In genomic region chr4:165402375-165402774, GRCh38 we compare ENCODE assay signal across 17 cellular contexts. TPM values are rescaled to one million over a fixed set of nuclear protein-coding genes. Genes with fewer than 3 reads are reported as not detected.
DNase-seq lines count a peak whose midpoint lies in the region; ATAC-seq, FAIRE-seq and TF ChIP-seq lines count a peak whose summit lies in the region.
"Had no signal": no experiment of that assay in that cellular context is flagged by ENCODE, and none has a peak within 500 bp of the region (broad histone marks: within the 10 kb centered on the region; RNA-seq: fewer than 3 reads in every experiment).

No MANE protein-coding gene starts in this region.

- no peaks in the 10 kb centered on the region for H3K9me1 ChIP-seq in K562 (ENCODE audit: control insufficient read depth, insufficient read depth, low read length)

- H3K4me1 ChIP-seq in HUES6 (ENCODE audit: control insufficient read depth, insufficient read depth, low read length) (no peaks in the 10 kb centered on the region; the same call in 1 of the 2 replicates), K562 (replicated peaks in 1 of 2; ENCODE audit: control insufficient read depth in 2 of 2, insufficient read depth in 2 of 2, low read length in 2 of 2) (no peaks in the 10 kb centered on the region), mesendoderm (ENCODE audit: control insufficient read depth, low read depth, low read length) (no peaks in the 10 kb centered on the region), OCI-LY7 (ENCODE audit: insufficient read depth, low read length, poor library complexity, severe bottlenecking) (no peaks in the 10 kb centered on the region), GM23248 (ENCODE audit: insufficient read depth) (no peaks in the 10 kb centered on the region), colonic mucosa (no peaks in the 10 kb centered on the region)
- H3K4me1 ChIP-seq: BE2C had no signal

- CTCF ChIA-PET in K562 (lab: Yijun Ruan, JAX; ENCODE audit: low intra/inter-chr PET ratio) (no interaction called here), OCI-LY7 (lab: Charles Lee; ENCODE audit: unreplicated experiment) (no interaction called here)

- H3K9ac ChIP-seq in HUES6 (ENCODE audit: low read length), result peak overlapping the region; percentile 4
- no peak overlapping the region for H3K9ac ChIP-seq in K562 (ENCODE audit: insufficient read depth in 1 of 2, low read depth in 2 of 2, low read length in 2 of 2)
- H3K9ac ChIP-seq in mesendoderm (ENCODE audit: low read length), result no peak overlapping the region
- no peak overlapping the region for H3K9ac ChIP-seq in GM23248
- H3K9ac ChIP-seq in colonic mucosa (ENCODE audit: low read depth in 2 of 2, low read length in 2 of 2), result no peak overlapping the region

- no peaks in the 10 kb centered on the region for H3F3A ChIP-seq in GM23248 (ENCODE audit: insufficient read depth)

- DNase-seq in RPMI7951 (ENCODE audit: low read depth) (peak; percentile 10), K562 (ENCODE audit: extremely low read depth in 1 of 4, low spot score in 3 of 4) (peak; percentile 17 to 50 (median 30)), mesendoderm (peak; percentile 73), OCI-LY7 (ENCODE audit: low spot score) (no peak), GM23248 (no peak), colonic mucosa (no peak)
- DNase-seq: BE2C; CD4-positive, alpha-beta memory T cell; EL had no signal

- BruUV-seq in K562 (replicated peaks; lab: Mats Ljungman, UMichigan) (no TSS peak), OCI-LY7 (replicated peaks; lab: Mats Ljungman, UMichigan) (no TSS peak)

- ATAC-seq in K562, result peak; percentile 89
- ATAC-seq: HCT116 had no signal

- no peak overlapping the region for H2BK15ac ChIP-seq in mesendoderm (replicated peaks; ENCODE audit: low read depth)

- no peak overlapping the region for H4K8ac ChIP-seq in mesendoderm (ENCODE audit: low read depth, low read length)

- no peaks in the 10 kb centered on the region for H3K27me3 ChIP-seq in HUES6 (ENCODE audit: control insufficient read depth, insufficient read depth, low read length)
- peaks cover 0 to 4% of the 10 kb centered on the region in 2 experiments; a peak in 3 of 5 replicates for H3K27me3 ChIP-seq in K562 (ENCODE audit: control insufficient read depth in 2 of 2, insufficient read depth in 2 of 2, low read length in 2 of 2)
- no peaks in the 10 kb centered on the region for H3K27me3 ChIP-seq in mesendoderm (ENCODE audit: insufficient read depth, low read length, poor library complexity)
- H3K27me3 ChIP-seq in GM23248 (replicated peaks; ENCODE audit: insufficient read depth), result no peaks in the 10 kb centered on the region
- no peaks in the 10 kb centered on the region for H3K27me3 ChIP-seq in colonic mucosa
- H3K27me3 ChIP-seq: BE2C had no signal

- no peak overlapping the region for H4K5ac ChIP-seq in mesendoderm (ENCODE audit: low read length)

- TF ChIP-seq EP300 in K562 (IDR thresholded peaks at IDR 0.05; ENCODE audit: low read length), result no peak

- H3K79me1 ChIP-seq in mesendoderm (ENCODE audit: low read length), result no peaks in the 10 kb centered on the region

- no peak overlapping the region for H2AK5ac ChIP-seq in mesendoderm (ENCODE audit: low read length)

- no peak for TF ChIP-seq RAD21 in K562 (CRISPR knock-in tag; conservative IDR thresholded peaks at IDR 0.05 in 1 of 2, IDR thresholded peaks at IDR 0.05 in 1 of 2)

- H3K79me2 ChIP-seq in K562 (ENCODE audit: control insufficient read depth, insufficient read depth, low read length) (no peaks in the 10 kb centered on the region), mesendoderm (ENCODE audit: control insufficient read depth, insufficient read depth, low read length) (no peaks in the 10 kb centered on the region), OCI-LY7 (ENCODE audit: insufficient read depth, low read depth, low read length) (no peaks in the 10 kb centered on the region), GM23248 (ENCODE audit: insufficient read depth) (no peaks in the 10 kb centered on the region)

- H2AFZ ChIP-seq in K562 (ENCODE audit: low read depth, low read length) (peak overlapping the region; percentile 27; the same call in 1 of the 2 replicates), OCI-LY7 (ENCODE audit: low read length) (no peak overlapping the region), GM23248 (no peak overlapping the region)

- no peak overlapping the region for H3K4ac ChIP-seq in mesendoderm (ENCODE audit: low read depth, low read length)

- H3K4me3 ChIP-seq in HUES6 (ENCODE audit: low read depth, low read length) (no peak overlapping the region), K562 (no peak overlapping the region), mesendoderm (ENCODE audit: low read length) (no peak overlapping the region), OCI-LY7 (ENCODE audit: low read depth, low read length, poor library complexity, severe bottlenecking) (no peak overlapping the region), GM23248 (no peak overlapping the region), colonic mucosa (no peak overlapping the region)

- intact Hi-C loops in K562 (cut with micrococcal nuclease) (loop anchor here (5.0 kb wide), 1 partner anchor 270 kb away; no protein-coding TSS in a partner anchor), OCI-LY7 (cut with micrococcal nuclease; ENCODE audit: unreplicated experiment) (no loop called here), colonic mucosa (cut with DNase I) (no loop called here)

- H3K9me2 ChIP-seq in OCI-LY7 (ENCODE audit: insufficient read depth, low read length) (no peaks in the 10 kb centered on the region), GM23248 (ENCODE audit: insufficient read depth) (no peaks in the 10 kb centered on the region)

- 7% methylated on average over 9 of the region's 9 CpGs for WGBS in K562 (ENCODE audit: insufficient coverage, low coverage, missing lambda C conversion rate)
- WGBS in mesendoderm (ENCODE audit: extremely low coverage, insufficient coverage, low lambda C conversion rate), result no CpG with 5 or more reads among the region's 9 CpGs
- WGBS in GM23248 (ENCODE audit: low coverage in 1 of 2, low lambda C conversion rate in 2 of 2, missing lambda C conversion rate in 2 of 2), 2 experiments, result 84 to 85% methylated on average over 9 of the region's 9 CpGs

- no peaks in the 10 kb centered on the region for H3K9me3 ChIP-seq in HUES6 (ENCODE audit: control insufficient read depth, insufficient read depth, low read depth, low read length)
- no peaks in the 10 kb centered on the region for H3K9me3 ChIP-seq in K562 (replicated peaks; ENCODE audit: control insufficient read depth, insufficient read depth, low read depth, low read length)
- no peaks in the 10 kb centered on the region for H3K9me3 ChIP-seq in OCI-LY7 (ENCODE audit: low read length)
- H3K9me3 ChIP-seq in GM23248 (ENCODE audit: low read depth), result no peaks in the 10 kb centered on the region
- H3K9me3 ChIP-seq in colonic mucosa, result no peaks in the 10 kb centered on the region
- H3K9me3 ChIP-seq: BE2C had no signal

- no peak overlapping the region for H3K27ac ChIP-seq in HUES6 (ENCODE audit: low read depth, low read length)
- no peak overlapping the region for H3K27ac ChIP-seq in K562 (ENCODE audit: extremely low read depth, low read depth, low read length)
- H3K27ac ChIP-seq in mesendoderm (ENCODE audit: low read depth, low read length), result no peak overlapping the region
- no peak overlapping the region for H3K27ac ChIP-seq in OCI-LY7 (ENCODE audit: low read depth, low read length, poor library complexity, severe bottlenecking)
- H3K27ac ChIP-seq in GM23248, result no peak overlapping the region
- no peak overlapping the region for H3K27ac ChIP-seq in colonic mucosa
- H3K27ac ChIP-seq: C4-2B, HL-60 had no signal

- in situ Hi-C loops in K562 (cut with MboI) (no loop called here), GM23248 (cut with MboI) (no loop called here)

- H3K23ac ChIP-seq in mesendoderm (ENCODE audit: low read length), result no peak overlapping the region

- no peak for TF ChIP-seq POLR2A in K562 (conservative IDR thresholded peaks at IDR 0.05)

- H4K20me1 ChIP-seq in K562 (replicated peaks; ENCODE audit: control insufficient read depth, insufficient read depth, low read length), result no peaks in the 10 kb centered on the region
- no peaks in the 10 kb centered on the region for H4K20me1 ChIP-seq in OCI-LY7 (ENCODE audit: insufficient read depth, low read length)
- H4K20me1 ChIP-seq in GM23248 (ENCODE audit: insufficient read depth), result no peaks in the 10 kb centered on the region

- POLR2A ChIA-PET in K562 (lab: Yijun Ruan, JAX) (interaction anchor here (1.4 kb wide), 1 partner anchor 11 kb away, joined by 5 read pairs; no protein-coding TSS in a partner anchor), OCI-LY7 (lab: Charles Lee) (interaction anchor here (0.7 kb wide), 1 partner anchor 46 kb away, joined by 3 read pairs; no protein-coding TSS in a partner anchor)

- FAIRE-seq in K562 (lab: Jason Lieb, UNC), result peak; percentile 19
- FAIRE-seq: A204.1, G401.6, GM12891, H54 had no signal

- no peak overlapping the region for H2BK5ac ChIP-seq in mesendoderm (ENCODE audit: low read length)

- TF ChIP-seq CTCF in K562 (IDR thresholded peaks at IDR 0.05 in 2 of 3, conservative IDR thresholded peaks at IDR 0.05 in 1 of 3; ENCODE audit: insufficient read depth in 2 of 3, low read depth in 1 of 3, low read length in 3 of 3) (no peak), OCI-LY7 (conservative IDR thresholded peaks at IDR 0.05; ENCODE audit: low read length) (no peak), colonic mucosa (IDR thresholded peaks at IDR 0.05) (no peak)

- H3K36me3 ChIP-seq in HUES6 (ENCODE audit: control insufficient read depth, insufficient read depth, low read length) (no peaks in the 10 kb centered on the region), K562 (ENCODE audit: control insufficient read depth, insufficient read depth, low read length) (no peaks in the 10 kb centered on the region), mesendoderm (ENCODE audit: control insufficient read depth, insufficient read depth, low read length) (no peaks in the 10 kb centered on the region), OCI-LY7 (ENCODE audit: insufficient read depth, low read length) (no peaks in the 10 kb centered on the region), GM23248 (ENCODE audit: low read depth) (no peaks in the 10 kb centered on the region), colonic mucosa (no peaks in the 10 kb centered on the region)
- H3K36me3 ChIP-seq: BE2C had no signal

- no peak overlapping the region for H3K56ac ChIP-seq in mesendoderm (ENCODE audit: low read length)

- no peak overlapping the region for H2BK120ac ChIP-seq in mesendoderm (ENCODE audit: low read depth, low read length)

- H3K4me2 ChIP-seq in K562 (ENCODE audit: insufficient read depth, low read length) (no peak overlapping the region), mesendoderm (ENCODE audit: low read length) (no peak overlapping the region), OCI-LY7 (ENCODE audit: low read length) (no peak overlapping the region), GM23248 (ENCODE audit: unreplicated experiment) (no peak overlapping the region)

- no peak overlapping the region for H3K18ac ChIP-seq in mesendoderm (ENCODE audit: low read length)

RNA-seq across cellular contexts. Expression of gene CPE, which starts 23.6 kb away (rescaled TPM):
- total RNA-seq in RPMI7951 (2014; rRNA removed; shearing (Covaris generic)), result under 0.01 and 0.10 TPM in 2 replicates
- not detected in 2 replicates for total RNA-seq in K562 (2011; cell fraction: chromatin; rRNA removed; ENCODE audit: low replicate concordance)
- total RNA-seq in K562 (2011; cell fraction: nucleolus; rRNA removed), result not detected in 2 replicates
- not detected in 2 replicates for total RNA-seq in K562 (2011; cell fraction: nucleoplasm; rRNA removed)
- total RNA-seq in K562 (2014; rRNA removed), result not detected in 2 replicates
- not detected in 2 replicates for total RNA-seq in K562 (2014; rRNA removed; fragmentation: Illumina TruSeq; extraction: Trizol)
- not detected in 2 replicates for total RNA-seq in K562 (2015; rRNA removed; fragmentation: Illumina TruSeq; extraction: Trizol)
- 0.16 and 0.22 TPM in 2 replicates for total RNA-seq in K562 (2021)
- 0.06 and 0.09 TPM in 2 replicates for polyA plus RNA-seq in K562 (2011; rRNA removed)
- 0.03 TPM in 1 of 2 replicates, not detected in the other for polyA plus RNA-seq in K562 (2011; cell fraction: cytosol; rRNA removed)
- polyA plus RNA-seq in K562 (2011; cell fraction: nucleus; rRNA removed), result not detected in 2 replicates
- polyA plus RNA-seq in K562 (2012), result 0.03 TPM in 1 of 2 replicates, not detected in the other
- polyA plus RNA-seq in K562 (2014; fragmentation: Illumina TruSeq; extraction: Trizol), result 0.04 TPM in 1 of 2 replicates, not detected in the other
- polyA plus RNA-seq in K562 (2014; fragmentation: Nextera tagmentation; extraction: Ambion mirVana), result under 1 TPM in 1 of 2 experiments, not detected in 1; 0.04 TPM
- polyA plus RNA-seq in K562 (2014; rRNA removed), result 0.11 TPM in 1 of 2 replicates, not detected in the other
- polyA minus RNA-seq in K562 (2011; rRNA and poly(A)+ RNA removed), result 0.24 TPM in 1 of 2 replicates, not detected in the other
- 2.8 TPM in 1 of 2 replicates, not detected in the other for polyA minus RNA-seq in K562 (2011; cell fraction: cytosol; rRNA and poly(A)+ RNA removed)
- not detected in 2 replicates for polyA minus RNA-seq in K562 (2011; cell fraction: nucleus; rRNA and poly(A)+ RNA removed)
- 8.8 TPM for polyA plus RNA-seq in mesendoderm (2013, experiment 1 of 2)
- polyA plus RNA-seq in mesendoderm (2013, experiment 2 of 2), result 8.6 TPM
- total RNA-seq in OCI-LY7 (2014; rRNA removed; shearing (Covaris generic)), result not detected in 2 replicates
- not detected in 2 replicates for total RNA-seq in OCI-LY7 (2022)
- 66.9 and 77.9 TPM in 2 replicates for total RNA-seq in GM23248 (2014; rRNA removed; shearing (Covaris generic))
- polyA plus RNA-seq in GM23248 (2016; fragmentation: Nextera tagmentation; extraction: Ambion mirVana), result 51.0 and 53.9 TPM in 2 replicates
- total RNA-seq in colonic mucosa, result 10 to 100 TPM; 13.8 to 49.6 TPM
- total RNA-seq: CD4-positive, alpha-beta memory T cell had no signal
- polyA plus RNA-seq: CD4-positive, alpha-beta memory T cell had no signal

Comparison
In these comparisons a context has a peak if more than half of its experiments do, and no peak if none do; other contexts are left out.
1. DNase-seq: peak in RPMI7951 (single experiment), K562 (4 of 4) and mesendoderm (single experiment); none in OCI-LY7 (single experiment), GM23248 (single experiment) and colonic mucosa (single experiment).
2. RNA of gene CPE, which starts 23.6 kb away (total RNA-seq): 66.9 to 77.9 TPM in GM23248 and 13.8 to 49.6 TPM in colonic mucosa; 0.16 to 0.22 TPM in K562, under 0.01 to 0.10 TPM in RPMI7951 and not detected in OCI-LY7; every median in the first group is over 10 times any median in the second.